In the genomic region with DNA sequence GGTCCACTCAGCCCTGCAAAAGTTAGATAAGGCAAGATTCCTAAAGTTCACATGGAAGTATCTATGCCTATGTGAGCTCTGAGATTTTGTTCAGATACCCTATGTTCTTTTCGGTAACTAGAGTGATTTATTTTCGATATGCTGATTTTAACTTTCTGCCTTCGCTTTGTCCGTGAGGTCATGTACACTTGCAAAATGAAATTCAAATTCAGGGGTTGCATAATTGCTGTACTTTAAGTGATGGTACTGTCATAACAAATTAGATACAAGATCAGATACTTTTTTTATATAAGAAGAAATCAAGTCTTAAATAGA, we compare ENCODE assay signal across 8 cellular contexts. TPM values are rescaled to one million over a fixed set of nuclear protein-coding genes. Genes with fewer than 3 reads are reported as not detected.
DNase-seq lines count a peak whose midpoint lies in the region; ATAC-seq and TF ChIP-seq lines count a peak whose summit lies in the region.

No MANE protein-coding gene starts in this region.

- H3K27me3 Mint-ChIP-seq in activated naive CD8-positive, alpha-beta T cell treated with anti-CD3 and anti-CD28 coated beads, Interleukin-2, amount 50 U/mL, for 24 hours = no peaks in the 10 kb centered on the region

- peak overlapping the region; percentile 86 to 97 (median 93) for H3K27ac ChIP-seq in thyroid gland

- H3K27ac Mint-ChIP-seq in activated naive CD8-positive, alpha-beta T cell treated with anti-CD3 and anti-CD28 coated beads, Interleukin-2, amount 50 U/mL, for 24 hours = peak overlapping the region; percentile 91

- H3K4me3 Mint-ChIP-seq in activated naive CD8-positive, alpha-beta T cell treated with anti-CD3 and anti-CD28 coated beads, Interleukin-2, amount 50 U/mL, for 24 hours = peak overlapping the region; percentile 84

- no peak for TF ChIP-seq POLR2A in thyroid gland (IDR thresholded peaks at IDR 0.05)

- no peak for ATAC-seq in activated naive CD8-positive, alpha-beta T cell treated with anti-CD3 and anti-CD28 coated beads, Interleukin-2, amount 50 U/mL, for 24 hours

- POLR2A ChIA-PET in BJ (lab: Charles Lee) = interaction anchor here (0.7 to 0.8 kb wide), 2 partner anchors 13 to 946 kb away, joined by 3 read pairs; no protein-coding TSS in a partner anchor

- H3K4me1 Mint-ChIP-seq in activated naive CD8-positive, alpha-beta T cell treated with anti-CD3 and anti-CD28 coated beads, Interleukin-2, amount 50 U/mL, for 24 hours = peaks cover 32% of the 10 kb centered on the region

- H3K4me1 ChIP-seq in HAP-1 (peaks cover 16% of the 10 kb centered on the region), thyroid gland (peaks cover 13 to 14% of the 10 kb centered on the region in 2 donors)

- H3K36me3 ChIP-seq in BJ (ENCODE audit: control insufficient read depth, insufficient read depth, low read length) = no peaks in the 10 kb centered on the region
- no peaks in the 10 kb centered on the region for H3K36me3 ChIP-seq in HAP-1 (replicated peaks)
- H3K36me3 ChIP-seq in thyroid gland = no peaks in the 10 kb centered on the region

- peaks cover 10% of the 10 kb centered on the region for H3K36me3 Mint-ChIP-seq in activated naive CD8-positive, alpha-beta T cell treated with anti-CD3 and anti-CD28 coated beads, Interleukin-2, amount 50 U/mL, for 24 hours (ENCODE audit: low read depth)

- WGBS in thyroid gland, 2 donors = 4% methylated on average over 4 of the region's 4 CpGs

- no peaks in the 10 kb centered on the region for H3K9me3 Mint-ChIP-seq in activated naive CD8-positive, alpha-beta T cell treated with anti-CD3 and anti-CD28 coated beads, Interleukin-2, amount 50 U/mL, for 24 hours

- H3K9me3 ChIP-seq in HAP-1 = no peaks in the 10 kb centered on the region
- no peaks in the 10 kb centered on the region for H3K9me3 ChIP-seq in thyroid gland

- in situ Hi-C loops in HAP-1 (cut with MboI; ENCODE audit: low sequenced_read_pairs) = no loop called here

- H3K4me3 ChIP-seq in BJ (ENCODE audit: low read depth, low read length) = peak overlapping the region; percentile 75
- peak overlapping the region; percentile 60 for H3K4me3 ChIP-seq in HAP-1
- H3K4me3 ChIP-seq in thyroid gland (replicated peaks in 1 of 3) = peak overlapping the region; percentile 60 to 65 (median 61)

- intact Hi-C loops in thyroid gland (cut with DNase I) = no loop called here

- no peak for DNase-seq in BJ (ENCODE audit: low read depth)
- DNase-seq in HAP-1 (ENCODE audit: low spot score in 2 of 2) = peak in 1 of 2 experiments; percentile 38
- DNase-seq in activated naive CD8-positive, alpha-beta T cell treated with anti-CD3 and anti-CD28 coated beads, Interleukin-2, amount 50 U/mL, for 24 hours = no peak
- DNase-seq in kidney glomerular epithelial cell (lab: John Stamatoyannopoulos, UW) = peak; percentile 57
- DNase-seq in thyroid gland = no peak
- DNase-seq in NCI-H128 (lab: John Stamatoyannopoulos, UW; ENCODE audit: unreplicated experiment) = no peak
- DNase-seq in SHP77 (lab: John Stamatoyannopoulos, UW) = no peak
- DNase-seq in NCI-H146 (lab: John Stamatoyannopoulos, UW) = no peak

- TF ChIP-seq CTCF in BJ (IDR thresholded peaks at IDR 0.05; ENCODE audit: insufficient read depth, low read depth, low read length) (no peak), thyroid gland (IDR thresholded peaks at IDR 0.05) (no peak)

- H3K27me3 ChIP-seq in BJ (ENCODE audit: control insufficient read depth, insufficient read depth, low read length) (no peaks in the 10 kb centered on the region), HAP-1 (ENCODE audit: low read depth) (no peaks in the 10 kb centered on the region), thyroid gland (no peaks in the 10 kb centered on the region)

- CTCF ChIA-PET in BJ (lab: Yijun Ruan, JAX) = no interaction called here

RNA-seq across cellular contexts. Expression of a gene that starts 0.3 kb away (rescaled TPM):
- polyA plus RNA-seq in BJ (2011; rRNA removed) = 54.3 and 70.3 TPM in 2 replicates
- 112 and 121 TPM in 2 replicates for polyA minus RNA-seq in BJ (2011; rRNA and poly(A)+ RNA removed)
- total RNA-seq in thyroid gland = 100 to 1,000 TPM in 1 of 4 donors, 10 to 100 TPM in 3; 78.1 to 128 (median 81.5) TPM

RNA-seq across cellular contexts. Expression of a gene that starts 40.5 kb away (rescaled TPM):
- polyA plus RNA-seq in BJ (2011; rRNA removed) = 0.69 and 0.70 TPM in 2 replicates
- 1.1 and 1.6 TPM in 2 replicates for polyA minus RNA-seq in BJ (2011; rRNA and poly(A)+ RNA removed)
- 10 to 100 TPM; 26.2 to 82.4 (median 36.0) TPM for total RNA-seq in thyroid gland
